Comparison of ENCODE assay signal across 8 cellular contexts in genomic region chr13:110136660-110137585, GRCh38.
DNase-seq lines count a peak whose midpoint lies in the region; ATAC-seq and TF ChIP-seq lines count a peak whose summit lies in the region.

No MANE protein-coding gene starts in this region.

- no peak overlapping the region for H3K27ac Mint-ChIP-seq in naive thymus-derived CD4-positive, alpha-beta T cell

- H3K27ac ChIP-seq in IMR-90 (ENCODE audit: insufficient read depth, low read length) (no peak overlapping the region), body of pancreas (peak overlapping the region in 1 of 4 donors; percentile 84)
- H3K27ac ChIP-seq in naive thymus-derived CD4-positive, alpha-beta T cell (ENCODE audit: low read depth, low read length), result no peak overlapping the region

- H3K9me3 ChIP-seq in IMR-90 (ENCODE audit: control insufficient read depth, insufficient read depth, low read length) (no peaks in the 10 kb centered on the region), body of pancreas (no peaks in the 10 kb centered on the region)
- no peaks in the 10 kb centered on the region for H3K9me3 ChIP-seq in naive thymus-derived CD4-positive, alpha-beta T cell (ENCODE audit: control insufficient read depth in 2 of 3, low read length in 3 of 3)

- H3K4me3 Mint-ChIP-seq in naive thymus-derived CD4-positive, alpha-beta T cell, result peak overlapping the region in 8 of 10 donors; percentile 65 to 85 (median 82)

- H3K36me3 ChIP-seq in IMR-90 (ENCODE audit: control insufficient read depth, insufficient read depth, low read length) (no peaks in the 10 kb centered on the region), body of pancreas (replicated peaks in 1 of 2; ENCODE audit: insufficient read depth in 1 of 2, low read depth in 2 of 2) (no peaks in the 10 kb centered on the region)
- no peaks in the 10 kb centered on the region for H3K36me3 ChIP-seq in naive thymus-derived CD4-positive, alpha-beta T cell (ENCODE audit: control insufficient read depth in 2 of 3, insufficient read depth in 3 of 3, low read length in 3 of 3)

- peak overlapping the region; percentile 44; the same call in 1 of the 2 replicates for H3K23ac ChIP-seq in IMR-90 (ENCODE audit: low read depth, low read length)

- no peaks in the 10 kb centered on the region for H3K27me3 ChIP-seq in IMR-90 (ENCODE audit: control insufficient read depth, insufficient read depth, low read length)
- H3K27me3 ChIP-seq in naive thymus-derived CD4-positive, alpha-beta T cell (ENCODE audit: control insufficient read depth in 2 of 2, insufficient read depth in 2 of 2, low read length in 2 of 2), result no peaks in the 10 kb centered on the region
- H3K27me3 ChIP-seq in body of pancreas, result no peaks in the 10 kb centered on the region

- H2BK20ac ChIP-seq in IMR-90 (ENCODE audit: low read depth, low read length), result peak overlapping the region; percentile 83

- BruUV-seq in IMR-90 (replicated peaks; lab: Mats Ljungman, UMichigan), result no TSS peak

- H3K36me3 Mint-ChIP-seq in naive thymus-derived CD4-positive, alpha-beta T cell, result no peaks in the 10 kb centered on the region

- H3K9ac ChIP-seq in IMR-90 (ENCODE audit: low read depth, low read length), result no peak overlapping the region

- H4K5ac ChIP-seq in IMR-90 (ENCODE audit: low read depth, low read length), result no peak overlapping the region

- in situ Hi-C loops in IMR-90 (cut with MboI; ENCODE audit: low sequenced_read_pairs), result no loop called here

- dilution Hi-C loops in IMR-90 (cut with HindIII; ENCODE audit: low sequenced_read_pairs, unreplicated experiment), result no loop called here

- peak overlapping the region; percentile 36 for H2AFZ ChIP-seq in IMR-90 (replicated peaks; ENCODE audit: low read length, poor library complexity)

- H3K56ac ChIP-seq in IMR-90 (ENCODE audit: extremely low read depth, insufficient read depth, low read length), result no peak overlapping the region; the same call in 1 of the 2 replicates

- peak overlapping the region in 1 of 2 experiments; percentile 38; a peak in 1 of 4 replicates for H4K8ac ChIP-seq in IMR-90 (ENCODE audit: low read depth in 2 of 2, low read length in 2 of 2)

- TF ChIP-seq RAD21 in IMR-90 (IDR thresholded peaks at IDR 0.05; ENCODE audit: low read length), result no peak

- peaks cover 27 to 53% (median 38%) of the 10 kb centered on the region in 5 donors for H3K27me3 Mint-ChIP-seq in naive thymus-derived CD4-positive, alpha-beta T cell

- H3K14ac ChIP-seq in IMR-90 (replicated peaks; ENCODE audit: low read depth, low read length), result peak overlapping the region; percentile 72; the same call in 1 of the 2 replicates

- intact Hi-C loops in IMR-90 (cut with micrococcal nuclease), result no loop called here
- intact Hi-C loops in naive thymus-derived CD4-positive, alpha-beta T cell (cut with micrococcal nuclease), result loop anchor here in 1 of 2 donors (5.0 kb wide), 1 partner anchor 350 kb away; the partner anchor contains the start of gene IRS2
- intact Hi-C loops in body of pancreas (cut with DNase I), result no loop called here

- H3K4me2 ChIP-seq in IMR-90 (ENCODE audit: low read depth, low read length), result no peak overlapping the region

- no peak for TF ChIP-seq CTCF in IMR-90 (conservative IDR thresholded peaks at IDR 0.05; ENCODE audit: low read depth, low read length)
- TF ChIP-seq CTCF in body of pancreas (IDR thresholded peaks at IDR 0.05), result no peak

- H3K79me1 ChIP-seq in IMR-90 (ENCODE audit: low read depth in 1 of 2, low read length in 2 of 2), result no peaks in the 10 kb centered on the region

- H3K4me3 ChIP-seq in IMR-90 (ENCODE audit: insufficient read depth, low read depth, low read length) (no peak overlapping the region), body of pancreas (no peak overlapping the region)
- no peak overlapping the region for H3K4me3 ChIP-seq in naive thymus-derived CD4-positive, alpha-beta T cell (ENCODE audit: low read length)

- peak; percentile 41 for DNase-seq in CD1c-positive myeloid dendritic cell (ENCODE audit: extremely low spot score)
- DNase-seq in IMR-90, result no peak
- DNase-seq in ecto neural progenitor cell (ENCODE audit: low spot score), result peak; percentile 52
- DNase-seq in naive thymus-derived CD4-positive, alpha-beta T cell, result no peak
- no peak for DNase-seq in AG08395 (ENCODE audit: low spot score)
- DNase-seq in body of pancreas, result no peak
- no peak for DNase-seq in NOMO-1 treated with dmso at 0.1 percent for 144 hours (lab: John Stamatoyannopoulos, UW; ENCODE audit: unreplicated experiment)
- no peak for DNase-seq in stimulated activated naive CD4-positive, alpha-beta T cell (lab: John Stamatoyannopoulos, UW)

- H2BK120ac ChIP-seq in IMR-90 (ENCODE audit: low read depth, low read length), result peak overlapping the region; percentile 78

- H3K4me1 ChIP-seq in IMR-90 (ENCODE audit: control insufficient read depth, insufficient read depth, low read length), result peaks cover 5% of the 10 kb centered on the region
- peaks cover 4 to 6% of the 10 kb centered on the region in 2 donors for H3K4me1 ChIP-seq in naive thymus-derived CD4-positive, alpha-beta T cell (ENCODE audit: control insufficient read depth in 2 of 2, insufficient read depth in 2 of 2, low read length in 2 of 2)
- peaks cover 12% of the 10 kb centered on the region for H3K4me1 ChIP-seq in body of pancreas

- H2AK9ac ChIP-seq in IMR-90 (replicated peaks; ENCODE audit: low read depth, low read length, poor library complexity), result peak overlapping the region; percentile 62

- POLR2A ChIA-PET in IMR-90 (lab: Charles Lee; ENCODE audit: unreplicated experiment), result no interaction called here
- POLR2A ChIA-PET in naive thymus-derived CD4-positive, alpha-beta T cell (lab: Charles Lee), result no interaction called here

- H4K20me1 ChIP-seq in IMR-90 (ENCODE audit: insufficient read depth, low read length), result peaks cover 4% of the 10 kb centered on the region

- ATAC-seq in IMR-90 (ENCODE audit: low read depth), result no peak
- ATAC-seq in naive thymus-derived CD4-positive, alpha-beta T cell, result no peak
- no peak for ATAC-seq in body of pancreas

- peak overlapping the region; percentile 72 for H4K91ac ChIP-seq in IMR-90 (ENCODE audit: insufficient read depth, low read depth, low read length)

- no peak overlapping the region for H3K18ac ChIP-seq in IMR-90 (ENCODE audit: low read depth, low read length)

- peak overlapping the region; percentile 74; the same call in 1 of the 3 replicates for H2BK15ac ChIP-seq in IMR-90 (ENCODE audit: low read depth, low read length)

- peaks cover 9 to 15% (median 11%) of the 10 kb centered on the region in 7 donors for H3K4me1 Mint-ChIP-seq in naive thymus-derived CD4-positive, alpha-beta T cell

- TF ChIP-seq POLR2A in IMR-90 (IDR thresholded peaks at IDR 0.05; ENCODE audit: low read depth, low read length), result no peak
- no peak for TF ChIP-seq POLR2A in body of pancreas (IDR thresholded peaks at IDR 0.05)

- 20% methylated on average over 1 of the region's 16 CpGs; no CpG with 5 or more reads in 1 of the 2 experiments for WGBS in IMR-90 (ENCODE audit: extremely low coverage in 2 of 2, insufficient read length in 1 of 2), 2 experiments
- WGBS in body of pancreas, 2 donors, result 38 to 50% methylated on average over 13 to 16 of the region's 16 CpGs

- CTCF ChIA-PET in IMR-90 (lab: Yijun Ruan, JAX), result interaction anchor here (1.1 kb wide), 1 partner anchor 13 kb away, joined by 4 read pairs; no protein-coding TSS in a partner anchor
- CTCF ChIA-PET in naive thymus-derived CD4-positive, alpha-beta T cell (lab: Charles Lee), result no interaction called here

- peaks cover 0 to 4% (median 1%) of the 10 kb centered on the region in 11 donors for H3K9me3 Mint-ChIP-seq in naive thymus-derived CD4-positive, alpha-beta T cell

- 0 out of 2 replicates have a peak overlapping the region, but pooled peaks have one; percentile 55 for H3K4ac ChIP-seq in IMR-90 (ENCODE audit: low read depth, low read length)

- H3K9me1 ChIP-seq in IMR-90 (ENCODE audit: insufficient read depth, low read length), result no peaks in the 10 kb centered on the region; the same call in none of the 2 replicates

- no peak overlapping the region for H2BK5ac ChIP-seq in IMR-90 (ENCODE audit: low read depth, low read length, poor library complexity, severe bottlenecking)

- peak overlapping the region; percentile 98 for H2AK5ac ChIP-seq in IMR-90 (ENCODE audit: low read depth, low read length)

TF ChIP-seq in IMR-90, 13 proteins besides CTCF, POLR2A, EP300 and RAD21:
- TF ChIP-seq NFE2L2 (IDR thresholded peaks at IDR 0.05; ENCODE audit: low read depth, low read length), result no peak
- no peak for TF ChIP-seq CHD1 (IDR thresholded peaks at IDR 0.05; ENCODE audit: low read depth, low read length)
- TF ChIP-seq RFX5 (IDR thresholded peaks at IDR 0.05; ENCODE audit: low read depth, low read length), result no peak
- no peak for TF ChIP-seq ELK1 (IDR thresholded peaks at IDR 0.05; ENCODE audit: borderline replicate concordance, low read depth, low read length)
- no peak for TF ChIP-seq BHLHE40 (IDR thresholded peaks at IDR 0.05; ENCODE audit: low read depth, low read length)
- no peak for TF ChIP-seq RCOR1 (IDR thresholded peaks at IDR 0.05; ENCODE audit: insufficient replicate concordance, low read length)
- TF ChIP-seq FOS (IDR thresholded peaks at IDR 0.05; ENCODE audit: low read depth, low read length), result no peak
- TF ChIP-seq SMC3 (IDR thresholded peaks at IDR 0.05; ENCODE audit: low read depth, low read length), result no peak
- no peak for TF ChIP-seq MAZ (IDR thresholded peaks at IDR 0.05; ENCODE audit: borderline replicate concordance, low read depth, low read length)
- TF ChIP-seq USF2 (IDR thresholded peaks at IDR 0.05; ENCODE audit: low read depth, low read length), result no peak
- TF ChIP-seq CEBPB (IDR thresholded peaks at IDR 0.05; ENCODE audit: low read depth, low read length), result no peak

Comparison
In these comparisons a context has a peak if more than half of its experiments do, and no peak if none do; other contexts are left out.
1. DNase-seq: peak in CD1c-positive myeloid dendritic cell (single experiment) and ecto neural progenitor cell (single experiment); none in IMR-90 (single experiment), naive thymus-derived CD4-positive, alpha-beta T cell (0 of 9), AG08395 (single experiment), body of pancreas (0 of 4), NOMO-1 treated with dmso at 0.1 percent for 144 hours (single experiment) and stimulated activated naive CD4-positive, alpha-beta T cell (0 of 6).